ENCODE assay signal across 31 cellular contexts in genomic region chr6:101541873-101542272, GRCh38.
DNase-seq lines count a peak whose midpoint lies in the region; ATAC-seq and TF ChIP-seq lines count a peak whose summit lies in the region.
"Had no signal": no experiment of that assay in that cellular context is flagged by ENCODE, and none has a peak within 500 bp of the region (broad histone marks: within the 10 kb centered on the region; RNA-seq: fewer than 3 reads in every experiment).

No MANE protein-coding gene starts in this region.

- no TSS peak for BruUV-seq in IMR-90 (replicated peaks; lab: Mats Ljungman, UMichigan)

- H2AK9ac ChIP-seq in IMR-90 (replicated peaks; ENCODE audit: low read depth, low read length, poor library complexity) = no peak overlapping the region

- DNase-seq in G401 (ENCODE audit: low spot score) (peak; percentile 60), IMR-90 (no peak), NCI-H446 treated with DMSO at 0.1 percent for 48 hours (lab: John Stamatoyannopoulos, UW) (peak; percentile 41), cerebellar cortex (ENCODE audit: low spot score) (peak; percentile 50), DMS79 (lab: John Stamatoyannopoulos, UW) (no peak), NOMO-1 treated with DMSO at 0.1 percent for 48 hours (lab: John Stamatoyannopoulos, UW; ENCODE audit: unreplicated experiment) (no peak), head of caudate nucleus (no peak)
- DNase-seq: 8988T; ACHN; AML-193; BE2C; Caco-2; Calu3; CD4-positive, alpha-beta memory T cell; CD4-positive, alpha-beta T cell; CD4-positive, CD25-positive, alpha-beta regulatory T cell; CD8-positive, alpha-beta memory T cell; CD8-positive, alpha-beta T cell; COR-L47; DMS 273 treated with DMSO at 0.1 percent for 48 hours; DMS153; DMS53; DMS79 treated with DMSO at 0.1 percent for 48 hours; DND-41; EL had no signal

- H2BK20ac ChIP-seq in IMR-90 (ENCODE audit: low read depth, low read length) = no peak overlapping the region

- dilution Hi-C loops in IMR-90 (cut with HindIII; ENCODE audit: low sequenced_read_pairs, unreplicated experiment) = no loop called here

- no peak overlapping the region for H3K23ac ChIP-seq in IMR-90 (ENCODE audit: low read depth, low read length)

- no peak overlapping the region for H2AFZ ChIP-seq in IMR-90 (replicated peaks; ENCODE audit: low read length, poor library complexity)

- no peaks in the 10 kb centered on the region for H3K36me3 ChIP-seq in IMR-90 (ENCODE audit: control insufficient read depth, insufficient read depth, low read length)
- H3K36me3 ChIP-seq: BE2C; BLaER1; BLaER1 treated with 17β-estradiol and CSF1 and Interleukin-3, amounts not matched to agents 10 nM and 100 nM had no signal

- H4K91ac ChIP-seq in IMR-90 (ENCODE audit: insufficient read depth, low read depth, low read length) = no peak overlapping the region

- H3K27me3 ChIP-seq in IMR-90 (ENCODE audit: control insufficient read depth, insufficient read depth, low read length) = no peaks in the 10 kb centered on the region
- H3K27me3 ChIP-seq: BE2C; BLaER1; BLaER1 treated with 17β-estradiol and CSF1 and Interleukin-3, amounts not matched to agents 10 nM and 100 nM had no signal

- H3K18ac ChIP-seq in IMR-90 (ENCODE audit: low read depth, low read length) = no peak overlapping the region

- no peak overlapping the region for H4K5ac ChIP-seq in IMR-90 (ENCODE audit: low read depth, low read length)

- no peak overlapping the region for H3K4ac ChIP-seq in IMR-90 (ENCODE audit: low read depth, low read length)

- 100% methylated on average over 1 of the region's 2 CpGs; no CpG with 5 or more reads in 1 of the 2 experiments for WGBS in IMR-90 (ENCODE audit: extremely low coverage in 2 of 2, insufficient read length in 1 of 2), 2 experiments

- H3K4me3 ChIP-seq in IMR-90 (ENCODE audit: insufficient read depth, low read depth, low read length) = no peak overlapping the region
- H3K4me3 ChIP-seq: A549; BLaER1; BLaER1 treated with 17β-estradiol and CSF1 and Interleukin-3, amounts not matched to agents 10 nM and 100 nM had no signal

- H3K27ac ChIP-seq in IMR-90 (ENCODE audit: insufficient read depth, low read length) = no peak overlapping the region
- H3K27ac ChIP-seq: 22Rv1; A549; BLaER1; BLaER1 treated with 17β-estradiol and CSF1 and Interleukin-3, amounts not matched to agents 10 nM and 100 nM; C4-2B had no signal

- H2BK15ac ChIP-seq in IMR-90 (ENCODE audit: low read depth, low read length) = no peak overlapping the region

- H3K4me2 ChIP-seq in IMR-90 (ENCODE audit: low read depth, low read length) = no peak overlapping the region
- H3K4me2 ChIP-seq: A549; BLaER1; BLaER1 treated with 17β-estradiol and CSF1 and Interleukin-3, amounts not matched to agents 10 nM and 100 nM had no signal

- CTCF ChIA-PET in IMR-90 (lab: Yijun Ruan, JAX) = no interaction called here

- intact Hi-C loops in IMR-90 (cut with micrococcal nuclease) (no loop called here), head of caudate nucleus (cut with DNase I) (no loop called here)

- H3K79me1 ChIP-seq in IMR-90 (ENCODE audit: low read depth in 1 of 2, low read length in 2 of 2) = no peaks in the 10 kb centered on the region

- no peak for TF ChIP-seq CTCF in IMR-90 (conservative IDR thresholded peaks at IDR 0.05; ENCODE audit: low read depth, low read length)

- no peaks in the 10 kb centered on the region for H3K9me3 ChIP-seq in IMR-90 (ENCODE audit: control insufficient read depth, insufficient read depth, low read length)
- H3K9me3 ChIP-seq: A549; BE2C; BLaER1; BLaER1 treated with 17β-estradiol and CSF1 and Interleukin-3, amounts not matched to agents 10 nM and 100 nM; Caco-2 had no signal

- in situ Hi-C loops in G401 (cut with HindIII; ENCODE audit: low sequenced_read_pairs) = no loop called here
- in situ Hi-C loops in IMR-90 (cut with MboI; ENCODE audit: low sequenced_read_pairs) = no loop called here

- H3K9ac ChIP-seq in IMR-90 (ENCODE audit: low read depth, low read length) = no peak overlapping the region
- H3K9ac ChIP-seq: BLaER1; BLaER1 treated with 17β-estradiol and CSF1 and Interleukin-3, amounts not matched to agents 10 nM and 100 nM had no signal

- H3K14ac ChIP-seq in IMR-90 (replicated peaks; ENCODE audit: low read depth, low read length) = no peak overlapping the region

- ATAC-seq in IMR-90 (ENCODE audit: low read depth) (no peak), GM18858 (IDR thresholded peaks at IDR 0.05; ENCODE audit: unreplicated experiment) (no peak)
- ATAC-seq: A549; CD8-positive, alpha-beta T cell had no signal

- peaks cover 2% of the 10 kb centered on the region for H3K4me1 ChIP-seq in IMR-90 (ENCODE audit: control insufficient read depth, insufficient read depth, low read length)
- H3K4me1 ChIP-seq: A549; BLaER1; BLaER1 treated with 17β-estradiol and CSF1 and Interleukin-3, amounts not matched to agents 10 nM and 100 nM had no signal

- no peak overlapping the region for H3K56ac ChIP-seq in IMR-90 (ENCODE audit: extremely low read depth, insufficient read depth, low read length)

- POLR2A ChIA-PET in IMR-90 (lab: Charles Lee; ENCODE audit: unreplicated experiment) = no interaction called here

- H2BK5ac ChIP-seq in IMR-90 (ENCODE audit: low read depth, low read length, poor library complexity, severe bottlenecking) = peak overlapping the region; percentile 53

- no peak for TF ChIP-seq RAD21 in IMR-90 (IDR thresholded peaks at IDR 0.05; ENCODE audit: low read length)

- no peaks in the 10 kb centered on the region for H4K20me1 ChIP-seq in IMR-90 (ENCODE audit: insufficient read depth, low read length)
- H4K20me1 ChIP-seq: BLaER1; BLaER1 treated with 17β-estradiol and CSF1 and Interleukin-3, amounts not matched to agents 10 nM and 100 nM had no signal

- no peak overlapping the region for H2AK5ac ChIP-seq in IMR-90 (ENCODE audit: low read depth, low read length)

- H4K8ac ChIP-seq in IMR-90 (ENCODE audit: low read depth in 2 of 2, low read length in 2 of 2) = no peak overlapping the region

- H2BK120ac ChIP-seq in IMR-90 (ENCODE audit: low read depth, low read length) = no peak overlapping the region

- no peak for TF ChIP-seq POLR2A in IMR-90 (IDR thresholded peaks at IDR 0.05; ENCODE audit: low read depth, low read length)

- no peaks in the 10 kb centered on the region for H3K9me1 ChIP-seq in IMR-90 (ENCODE audit: insufficient read depth, low read length)

TF ChIP-seq in IMR-90, 13 proteins besides CTCF, POLR2A, EP300 and RAD21:
- TF ChIP-seq CEBPB (IDR thresholded peaks at IDR 0.05; ENCODE audit: low read depth, low read length) (no peak), NFE2L2 (IDR thresholded peaks at IDR 0.05; ENCODE audit: low read depth, low read length) (no peak), FOS (IDR thresholded peaks at IDR 0.05; ENCODE audit: low read depth, low read length) (no peak), USF2 (IDR thresholded peaks at IDR 0.05; ENCODE audit: low read depth, low read length) (no peak), MAZ (IDR thresholded peaks at IDR 0.05; ENCODE audit: borderline replicate concordance, low read depth, low read length) (no peak), RCOR1 (IDR thresholded peaks at IDR 0.05; ENCODE audit: insufficient replicate concordance, low read length) (no peak), RFX5 (IDR thresholded peaks at IDR 0.05; ENCODE audit: low read depth, low read length) (no peak), CHD1 (IDR thresholded peaks at IDR 0.05; ENCODE audit: low read depth, low read length) (no peak), MXI1 (IDR thresholded peaks at IDR 0.05; ENCODE audit: borderline replicate concordance, low read depth, low read length) (no peak), BHLHE40 (IDR thresholded peaks at IDR 0.05; ENCODE audit: low read depth, low read length) (no peak), SMC3 (IDR thresholded peaks at IDR 0.05; ENCODE audit: low read depth, low read length) (no peak), MAFK (IDR thresholded peaks at IDR 0.05; ENCODE audit: low read depth, low read length) (no peak)
- TF ChIP-seq, protein P1, sequence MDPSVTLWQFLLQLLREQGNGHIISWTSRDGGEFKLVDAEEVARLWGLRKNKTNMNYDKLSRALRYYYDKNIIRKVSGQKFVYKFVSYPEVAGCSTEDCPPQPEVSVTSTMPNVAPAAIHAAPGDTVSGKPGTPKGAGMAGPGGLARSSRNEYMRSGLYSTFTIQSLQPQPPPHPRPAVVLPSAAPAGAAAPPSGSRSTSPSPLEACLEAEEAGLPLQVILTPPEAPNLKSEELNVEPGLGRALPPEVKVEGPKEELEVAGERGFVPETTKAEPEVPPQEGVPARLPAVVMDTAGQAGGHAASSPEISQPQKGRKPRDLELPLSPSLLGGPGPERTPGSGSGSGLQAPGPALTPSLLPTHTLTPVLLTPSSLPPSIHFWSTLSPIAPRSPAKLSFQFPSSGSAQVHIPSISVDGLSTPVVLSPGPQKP (IDR thresholded peaks at IDR 0.05; ENCODE audit: borderline replicate concordance, low read depth, low read length) = no peak

Comparison
In these comparisons a context has a peak if more than half of its experiments do, and no peak if none do; other contexts are left out.
1. DNase-seq: peak in G401 (single experiment), NCI-H446 treated with DMSO at 0.1 percent for 48 hours (single experiment) and cerebellar cortex (single experiment); none in IMR-90 (single experiment), DMS79 (single experiment), NOMO-1 treated with DMSO at 0.1 percent for 48 hours (single experiment) and head of caudate nucleus (0 of 42).